1 cellular context compared by ENCODE assay signal in the genomic region with DNA sequence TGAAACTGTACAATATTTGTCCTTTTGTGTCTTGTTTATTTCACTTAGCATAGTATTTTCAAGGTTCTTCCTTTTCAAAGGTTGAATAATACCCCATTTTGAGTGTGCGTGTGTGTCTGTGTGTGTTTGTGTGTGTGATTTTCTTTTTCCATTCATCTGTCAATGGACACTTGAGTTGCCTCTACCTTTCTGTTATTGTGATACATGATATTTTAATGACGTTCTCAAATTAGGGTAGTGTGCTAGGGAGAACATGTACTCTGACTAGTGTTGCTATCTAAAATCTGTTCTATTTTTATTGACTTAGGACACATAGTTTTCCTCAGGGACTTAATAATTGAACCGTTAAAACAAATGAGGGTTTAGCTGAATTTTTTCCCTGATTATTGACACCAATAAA.
TF ChIP-seq lines count a peak whose summit lies in the region.

No MANE protein-coding gene starts in this region.

TF ChIP-seq in HEK293, 187 proteins besides CTCF, POLR2A, EP300 and RAD21 (continued from another document):
- TF ChIP-seq PRDM6 (tag by site-specific recombination; IDR thresholded peaks at IDR 0.05) (peak; percentile 51), ZBTB7A (tag by site-specific recombination; IDR thresholded peaks at IDR 0.05; ENCODE audit: low read depth) (no peak), ZNF843 (tag by site-specific recombination; IDR thresholded peaks at IDR 0.05) (peak; percentile 42; the same call in 1 of the 2 replicates), KLF10 (tag by site-specific recombination; IDR thresholded peaks at IDR 0.05) (no peak), ZEB2 (tag by site-specific recombination; IDR thresholded peaks at IDR 0.05) (no peak)
